In genomic region chrX:149506349-149506748, GRCh38 we compare ENCODE assay signal across 18 cellular contexts. TPM values are rescaled to one million over a fixed set of nuclear protein-coding genes. Genes with fewer than 3 reads are reported as not detected.
"Had no signal": no experiment of that assay in that cellular context is flagged by ENCODE, and none has a peak within 500 bp of the region (broad histone marks: within the 10 kb centered on the region; RNA-seq: fewer than 3 reads in every experiment).

No MANE protein-coding gene starts in this region.

- H3K27me3 ChIP-seq: esophagus squamous epithelium had no signal

- H3K4me3 Mint-ChIP-seq: activated CD8-positive, alpha-beta memory T cell treated with anti-CD3 and anti-CD28 coated beads, Interleukin-2, amount 10 ng/mL, durations not matched to agents 7 days and 5 days; dendritic cell treated with granulocyte-macrophage colony-stimulating factor and Interleukin-4, amounts not matched to agents 40 ng/mL and 50 ng/mL, for 4 days had no signal

- H3K36me3 Mint-ChIP-seq: WTC11 had no signal

- H3K4me1 ChIP-seq: parathyroid adenoma had no signal

- H3K27ac Mint-ChIP-seq: T-helper 17 cell, WTC11 had no signal

- H3K9ac ChIP-seq: parathyroid adenoma had no signal

- DNase-seq: activated CD4-positive, alpha-beta T cell treated with anti-CD3 and anti-CD28 coated beads, Interleukin-2, amount 10 ng/mL, durations not matched to agents 24 days and 14 days; activated CD8-positive, alpha-beta memory T cell treated with anti-CD3 and anti-CD28 coated beads, Interleukin-2, amount 10 ng/mL, durations not matched to agents 7 days and 5 days; activated T-cell treated with anti-CD3 and anti-CD28 coated beads, Interleukin-2, amount 50 U/mL, for 4 hours; cerebellar nuclear complex; esophagus squamous epithelium; foreskin fibroblast; head of caudate nucleus; left ventricle myocardium superior; retina; stimulated activated CD4-positive, alpha-beta T cell treated with anti-CD3 and anti-CD28 coated beads, Interleukin-4, amount 100 ng/mL, for 1 hour; stimulated activated CD8-positive, alpha-beta memory T cell treated with anti-CD3 and anti-CD28 coated beads, Interleukin-4, amount 100 ng/mL, for 48 hours; stimulated activated naive CD8-positive, alpha-beta T cell treated with anti-CD3 and anti-CD28 coated beads, Interleukin-15, amount 100 ng/mL, for 72 hours; T-helper 17 cell had no signal

- H3K27me3 Mint-ChIP-seq: activated CD8-positive, alpha-beta memory T cell treated with anti-CD3 and anti-CD28 coated beads, Interleukin-2, amount 10 ng/mL, durations not matched to agents 7 days and 5 days; stimulated activated naive CD8-positive, alpha-beta T cell treated with anti-CD3 and anti-CD28 coated beads, Interleukin-15, amount 100 ng/mL, for 72 hours; T-helper 17 cell had no signal

- H3K4me3 ChIP-seq: esophagus squamous epithelium had no signal

- H3K9me3 Mint-ChIP-seq: activated CD4-positive, alpha-beta T cell treated with anti-CD3 and anti-CD28 coated beads, Interleukin-2, amount 10 ng/mL, durations not matched to agents 24 days and 14 days; activated T-cell treated with anti-CD3 and anti-CD28 coated beads, Interleukin-2, amount 50 U/mL, for 4 hours; dendritic cell treated with granulocyte-macrophage colony-stimulating factor and Interleukin-4, amounts not matched to agents 40 ng/mL and 50 ng/mL, for 4 days; stimulated activated naive CD8-positive, alpha-beta T cell treated with anti-CD3 and anti-CD28 coated beads, Interleukin-15, amount 100 ng/mL, for 72 hours; WTC11 had no signal

- ATAC-seq: activated CD8-positive, alpha-beta memory T cell treated with anti-CD3 and anti-CD28 coated beads, Interleukin-2, amount 10 ng/mL, durations not matched to agents 7 days and 5 days; activated T-cell treated with anti-CD3 and anti-CD28 coated beads, Interleukin-2, amount 50 U/mL, for 4 hours; left ventricle myocardium superior; stimulated activated naive CD8-positive, alpha-beta T cell treated with anti-CD3 and anti-CD28 coated beads, Interleukin-15, amount 100 ng/mL, for 72 hours; T-helper 17 cell; WTC11 had no signal

- H3K9me3 ChIP-seq: esophagus squamous epithelium had no signal

- H2AFZ ChIP-seq: parathyroid adenoma had no signal

RNA-seq across cellular contexts. Expression of gene HSFX3, which starts 43.4 kb away (rescaled TPM):
- total RNA-seq: activated CD4-positive, alpha-beta T cell treated with anti-CD3 and anti-CD28 coated beads, Interleukin-2, amount 10 ng/mL, durations not matched to agents 24 days and 14 days; activated T-cell treated with anti-CD3 and anti-CD28 coated beads, Interleukin-2, amount 50 U/mL, for 4 hours; esophagus squamous epithelium; left ventricle myocardium superior; mesenteric fat pad; T-helper 17 cell; WTC11 had no signal
- polyA plus RNA-seq: adipose tissue had no signal
